ENCODE assay signal across 22 cellular contexts in genomic region chr1:205476648-205477047, GRCh38. TPM values are rescaled to one million over a fixed set of nuclear protein-coding genes. Genes with fewer than 3 reads are reported as not detected.
DNase-seq lines count a peak whose midpoint lies in the region; ATAC-seq, FAIRE-seq and TF ChIP-seq lines count a peak whose summit lies in the region.
"Had no signal": no experiment of that assay in that cellular context is flagged by ENCODE, and none has a peak within 500 bp of the region (broad histone marks: within the 10 kb centered on the region; RNA-seq: fewer than 3 reads in every experiment).

No MANE protein-coding gene starts in this region.

- H3K27me3 Mint-ChIP-seq in H9 (ENCODE audit: low read depth) (peaks cover 56% of the 10 kb centered on the region), astrocyte (ENCODE audit: low read depth, unreplicated experiment) (peaks cover 48% of the 10 kb centered on the region), nephron progenitor cell (ENCODE audit: low read depth, poor library complexity) (peaks cover 35% of the 10 kb centered on the region)

- H3K27ac ChIP-seq in A549 (no peak overlapping the region; a peak in 2 of 6 replicates), H9 (ENCODE audit: insufficient read length, low read depth, low read length) (no peak overlapping the region), astrocyte (ENCODE audit: low read depth, low read length) (no peak overlapping the region), mesendoderm (ENCODE audit: low read depth, low read length) (no peak overlapping the region), kidney (ENCODE audit: low read depth in 2 of 2, low read length in 2 of 2) (no peak overlapping the region)

- TF ChIP-seq RAD21 in A549 (conservative IDR thresholded peaks at IDR 0.05 in 1 of 2, IDR thresholded peaks at IDR 0.05 in 1 of 2), result no peak

- no peak overlapping the region for H2BK5ac ChIP-seq in H9 (ENCODE audit: insufficient read length, low read length)
- H2BK5ac ChIP-seq in mesendoderm (ENCODE audit: low read length), result no peak overlapping the region

- H3K4me3 Mint-ChIP-seq in H9, result 0 out of 5 replicates have a peak overlapping the region, but pooled peaks of 1 of the 2 experiments have one; percentile 0
- H3K4me3 Mint-ChIP-seq in astrocyte (ENCODE audit: unreplicated experiment), result no peak overlapping the region
- H3K4me3 Mint-ChIP-seq in nephron progenitor cell, result no peak overlapping the region
- H3K4me3 Mint-ChIP-seq: GM23338 had no signal

- H3K4me1 Mint-ChIP-seq in H9 (peaks cover 45 to 48% of the 10 kb centered on the region in 2 experiments), astrocyte (ENCODE audit: low read depth, unreplicated experiment) (no peaks in the 10 kb centered on the region), nephron progenitor cell (peaks cover 49% of the 10 kb centered on the region)

- no peak overlapping the region for H4K91ac ChIP-seq in H9 (ENCODE audit: insufficient read length, low read depth, low read length)

- no peak overlapping the region for H2BK15ac ChIP-seq in H9 (ENCODE audit: low read depth, low read length)
- no peak overlapping the region for H2BK15ac ChIP-seq in mesendoderm (replicated peaks; ENCODE audit: low read depth)

- FAIRE-seq in A549 (lab: Jason Lieb, UNC), result peak; percentile 7
- peak; percentile 29 for FAIRE-seq in astrocyte (lab: Jason Lieb, UNC)
- no peak for FAIRE-seq in kidney (lab: Jason Lieb, UNC)

- H3K23me2 ChIP-seq in H9 (ENCODE audit: insufficient read length, low read depth, low read length, poor library complexity, severe bottlenecking), result no peaks in the 10 kb centered on the region

- H3K36me3 Mint-ChIP-seq in H9 (ENCODE audit: insufficient read depth in 1 of 3, low read depth in 3 of 3) (peaks cover 0 to 11% (median 5%) of the 10 kb centered on the region in 3 experiments; a peak in 3 of 7 replicates), astrocyte (ENCODE audit: low read depth, unreplicated experiment) (no peaks in the 10 kb centered on the region), nephron progenitor cell (ENCODE audit: low read depth) (no peaks in the 10 kb centered on the region)

- no peaks in the 10 kb centered on the region for H3K79me1 ChIP-seq in H9 (ENCODE audit: insufficient read depth, low read depth, low read length, poor library complexity, severe bottlenecking)
- H3K79me1 ChIP-seq in mesendoderm (ENCODE audit: low read length), result no peaks in the 10 kb centered on the region

- H3K4me1 ChIP-seq in A549, result peaks cover 17% of the 10 kb centered on the region
- H3K4me1 ChIP-seq in H9 (ENCODE audit: insufficient read depth, low read length), result no peaks in the 10 kb centered on the region
- H3K4me1 ChIP-seq in astrocyte (ENCODE audit: insufficient read depth, low read length), result peaks cover 11% of the 10 kb centered on the region
- H3K4me1 ChIP-seq in mesendoderm (ENCODE audit: control insufficient read depth, low read depth, low read length), result peaks cover 2% of the 10 kb centered on the region
- H3K4me1 ChIP-seq in kidney (ENCODE audit: control insufficient read depth in 1 of 2, insufficient read depth in 1 of 2, low read depth in 1 of 2, low read length in 2 of 2), result peaks cover 0 to 3% of the 10 kb centered on the region in 2 donors

- H3K23ac ChIP-seq in H9 (ENCODE audit: insufficient read length, low read depth, low read length) (no peak overlapping the region), mesendoderm (ENCODE audit: low read length) (no peak overlapping the region)

- H2AK5ac ChIP-seq in H9 (ENCODE audit: insufficient read length, low read length), result no peak overlapping the region
- peak overlapping the region; percentile 41 for H2AK5ac ChIP-seq in mesendoderm (ENCODE audit: low read length)

- ATAC-seq in A549, result no peak

- H3K14ac ChIP-seq in H9 (ENCODE audit: insufficient read depth, low read length), result no peak overlapping the region

- H4K8ac ChIP-seq in H9 (replicated peaks; ENCODE audit: insufficient read length, low read depth, low read length) (peak overlapping the region; percentile 46), mesendoderm (ENCODE audit: low read depth, low read length) (no peak overlapping the region)

- POLR2A ChIA-PET in A549 (lab: Yijun Ruan, JAX), result no interaction called here

- no peak overlapping the region for H3K18ac ChIP-seq in H9 (ENCODE audit: insufficient read length, low read depth, low read length)
- no peak overlapping the region for H3K18ac ChIP-seq in mesendoderm (ENCODE audit: low read length)

- H4K5ac ChIP-seq in H9 (ENCODE audit: insufficient read length, low read depth, low read length) (no peak overlapping the region), mesendoderm (ENCODE audit: low read length) (no peak overlapping the region)

- no peak overlapping the region for H2BK12ac ChIP-seq in H9 (ENCODE audit: insufficient read length, low read depth, low read length)

- H3K4me3 ChIP-seq in A549 (no peak overlapping the region), astrocyte (ENCODE audit: insufficient read depth, low read depth, low read length) (no peak overlapping the region), mesendoderm (ENCODE audit: low read length) (no peak overlapping the region), kidney (ENCODE audit: low read length in 2 of 2) (no peak overlapping the region)
- H3K4me3 ChIP-seq: GM23338 had no signal

- H3K4me2 ChIP-seq in A549, result no peak overlapping the region
- no peak overlapping the region for H3K4me2 ChIP-seq in H9 (ENCODE audit: insufficient read depth, insufficient read length, low read length)
- H3K4me2 ChIP-seq in astrocyte (ENCODE audit: low read length), result no peak overlapping the region
- H3K4me2 ChIP-seq in mesendoderm (ENCODE audit: low read length), result no peak overlapping the region

- WGBS in A549 (ENCODE audit: missing lambda C conversion rate), result 90% methylated on average over 4 of the region's 4 CpGs
- no CpG with 5 or more reads among the region's 4 CpGs for WGBS in H9 (ENCODE audit: extremely low coverage, insufficient read length, low lambda C conversion rate)
- WGBS in mesendoderm (ENCODE audit: extremely low coverage, insufficient coverage, low lambda C conversion rate), result 100% methylated on average over 1 of the region's 4 CpGs

- H4K20me1 ChIP-seq in H9 (ENCODE audit: control insufficient read depth, insufficient read depth, insufficient read length), result peaks cover 2% of the 10 kb centered on the region
- H4K20me1 ChIP-seq in astrocyte (ENCODE audit: insufficient read depth, low read length), result no peaks in the 10 kb centered on the region

- H3K36me3 ChIP-seq in astrocyte (ENCODE audit: insufficient read depth, low read length), result no peaks in the 10 kb centered on the region
- H3K36me3 ChIP-seq in mesendoderm (ENCODE audit: control insufficient read depth, insufficient read depth, low read length), result no peaks in the 10 kb centered on the region
- H3K36me3 ChIP-seq in kidney (ENCODE audit: control insufficient read depth in 1 of 2, insufficient read depth in 2 of 2, low read length in 2 of 2), result no peaks in the 10 kb centered on the region

- no peak for DNase-seq in A549 (ENCODE audit: low read depth in 1 of 2, low spot score in 1 of 2)
- DNase-seq in H9, result no peak
- no peak for DNase-seq in astrocyte (ENCODE audit: low read depth)
- DNase-seq in mesendoderm, result no peak
- DNase-seq in DMS79 treated with DMSO at 0.1 percent for 48 hours (lab: John Stamatoyannopoulos, UW), result no peak
- DNase-seq in kidney, result no peak
- DNase-seq in nephron progenitor cell, result no peak
- DNase-seq: 8988T, AML-193, C1 segment of cervical spinal cord, DMS53, EL, GF-D8, KG1, NCI-H1092, NCI-H1436, NCI-H1930, NCI-H2227 treated with DMSO at 0.1 percent for 48 hours, NCI-H510A, NCI-H748 treated with DMSO at 0.1 percent for 48 hours had no signal

- H2BK120ac ChIP-seq in H9 (ENCODE audit: low read depth, low read length, poor library complexity, severe bottlenecking), result no peak overlapping the region
- no peak overlapping the region for H2BK120ac ChIP-seq in mesendoderm (ENCODE audit: low read depth, low read length)

- no peak overlapping the region for H3K4ac ChIP-seq in H9 (ENCODE audit: low read depth, low read length)
- H3K4ac ChIP-seq in mesendoderm (ENCODE audit: low read depth, low read length), result no peak overlapping the region

- H3K79me2 ChIP-seq in H9 (ENCODE audit: insufficient read depth, low read length), result no peaks in the 10 kb centered on the region
- H3K79me2 ChIP-seq in astrocyte (ENCODE audit: insufficient read depth, low read length), result no peaks in the 10 kb centered on the region
- H3K79me2 ChIP-seq in mesendoderm (ENCODE audit: control insufficient read depth, insufficient read depth, low read length), result no peaks in the 10 kb centered on the region

- H3K27me3 ChIP-seq in H9 (ENCODE audit: insufficient read depth, low read length) (no peaks in the 10 kb centered on the region; the same call in 1 of the 2 replicates), astrocyte (ENCODE audit: insufficient read depth, low read length) (peaks cover 20% of the 10 kb centered on the region), mesendoderm (ENCODE audit: insufficient read depth, low read length, poor library complexity) (no peaks in the 10 kb centered on the region)

- H3K9ac ChIP-seq in H9 (ENCODE audit: extremely low read depth, insufficient read length, low read length) (no peak overlapping the region), astrocyte (ENCODE audit: low read length) (no peak overlapping the region), mesendoderm (ENCODE audit: low read length) (no peak overlapping the region), kidney (ENCODE audit: low read length in 2 of 2) (no peak overlapping the region)

- no peak overlapping the region for H3T11ph ChIP-seq in H9 (ENCODE audit: low read length)

- no peak for TF ChIP-seq EP300 in A549 (IDR thresholded peaks at IDR 0.05)

- H3K9me3 ChIP-seq in A549 (peaks cover 22% of the 10 kb centered on the region), H9 (ENCODE audit: control insufficient read depth, low read depth, low read length) (no peaks in the 10 kb centered on the region), astrocyte (ENCODE audit: insufficient read depth, low read depth, low read length) (peaks cover 4% of the 10 kb centered on the region), kidney (ENCODE audit: control insufficient read depth in 1 of 2, low read length in 2 of 2) (no peaks in the 10 kb centered on the region)

- intact Hi-C loops in kidney (cut with DNase I), result no loop called here

- H2BK20ac ChIP-seq in H9 (ENCODE audit: low read depth, low read length, poor library complexity, severe bottlenecking), result no peak overlapping the region

- H3K9me3 Mint-ChIP-seq in H9, result peaks cover 11 to 14% of the 10 kb centered on the region in 2 experiments
- H3K9me3 Mint-ChIP-seq in astrocyte (ENCODE audit: unreplicated experiment), result peaks cover 8% of the 10 kb centered on the region
- H3K9me3 Mint-ChIP-seq in nephron progenitor cell, result peaks cover 15% of the 10 kb centered on the region

- H3K27ac Mint-ChIP-seq in H9 (no peak overlapping the region), astrocyte (ENCODE audit: unreplicated experiment) (no peak overlapping the region), nephron progenitor cell (no peak overlapping the region)
- H3K27ac Mint-ChIP-seq: GM23338 had no signal

- CTCF ChIA-PET in A549 (lab: Yijun Ruan, JAX), result interaction anchor here (1.3 to 11.9 kb wide), 3 partner anchors 10 to 203 kb away, joined by 4 to 158 read pairs (median 8); no protein-coding TSS in a partner anchor

- H2AFZ ChIP-seq in H9 (ENCODE audit: low read length) (no peak overlapping the region), astrocyte (ENCODE audit: low read depth, low read length) (no peak overlapping the region)

- TF ChIP-seq CTCF in A549 (IDR thresholded peaks at IDR 0.05) (no peak), H9 (conservative IDR thresholded peaks at IDR 0.05) (no peak), astrocyte (IDR thresholded peaks at IDR 0.05; ENCODE audit: insufficient read depth, low read depth, low read length) (no peak), kidney (IDR thresholded peaks at IDR 0.05; ENCODE audit: borderline replicate concordance, extremely low read depth, insufficient read depth) (no peak), nephron progenitor cell (IDR thresholded peaks at IDR 0.05) (no peak)

- no peak overlapping the region for H3K56ac ChIP-seq in H9 (ENCODE audit: insufficient read length, low read depth, low read length)
- no peak overlapping the region for H3K56ac ChIP-seq in mesendoderm (ENCODE audit: low read length)

- no peak for TF ChIP-seq POLR2A in A549 (IDR thresholded peaks at IDR 0.05; ENCODE audit: low read length)

RNA-seq across cellular contexts. Expression of gene BLACAT1, which starts 20.8 kb away (rescaled TPM):
- polyA plus RNA-seq in A549 (2011; rRNA removed) (0.09 and 0.16 TPM in 2 replicates), A549 (2017; fragmentation: RNase III; extraction: RNeasy Plus Mini Kit Qiagen cat#74134 plus additional on column Dnase treatment) (0.04 TPM in 1 of 3 replicates, not detected in the others), kidney (ENCODE audit: insufficient read depth, low read depth, low replicate concordance) (0.37 TPM)
- 0.01 TPM in 1 of 2 replicates, not detected in the other for polyA plus RNA-seq in A549 (2012; cell fraction: cytosol; rRNA removed)
- polyA plus RNA-seq in A549 (2012; cell fraction: nucleus; rRNA removed), result not detected in 2 replicates
- 0.34 and 0.66 TPM in 2 replicates for polyA minus RNA-seq in A549 (2011; rRNA and poly(A)+ RNA removed)
- total RNA-seq in H9 (2021) (3.8 and 4.0 TPM in 2 replicates), astrocyte (2.2 and 2.3 TPM in 2 replicates), kidney (4.3 TPM)
- 2.8 TPM for polyA plus RNA-seq in mesendoderm (2013, experiment 1 of 2)
- polyA plus RNA-seq in mesendoderm (2013, experiment 2 of 2), result 2.7 TPM

RNA-seq across cellular contexts. Expression of gene CDK18, which starts 27.8 kb away (rescaled TPM):
- polyA plus RNA-seq in A549 (2011; rRNA removed) (0.75 and 1.3 TPM in 2 replicates), A549 (2017; fragmentation: RNase III; extraction: RNeasy Plus Mini Kit Qiagen cat#74134 plus additional on column Dnase treatment) (1.4 to 2.3 TPM (median 2.0 TPM) in 3 replicates), kidney (ENCODE audit: insufficient read depth, low read depth, low replicate concordance) (36.3 TPM)
- 0.85 and 0.95 TPM in 2 replicates for polyA plus RNA-seq in A549 (2012; cell fraction: cytosol; rRNA removed)
- 2.6 and 2.7 TPM in 2 replicates for polyA plus RNA-seq in A549 (2012; cell fraction: nucleus; rRNA removed)
- polyA minus RNA-seq in A549 (2011; rRNA and poly(A)+ RNA removed), result 2.0 and 3.3 TPM in 2 replicates
- total RNA-seq in H9 (2021) (34.6 and 38.5 TPM in 2 replicates), astrocyte (15.7 and 17.8 TPM in 2 replicates), kidney (25.7 TPM)
- polyA plus RNA-seq in mesendoderm (2013, experiment 1 of 2), result 9.1 TPM
- 8.9 TPM for polyA plus RNA-seq in mesendoderm (2013, experiment 2 of 2)

RNA-seq across cellular contexts. Expression of gene LEMD1, which starts 54.8 kb away (rescaled TPM):
- 0.14 and 0.36 TPM in 2 replicates for polyA plus RNA-seq in A549 (2011; rRNA removed)
- not detected in 2 replicates for polyA plus RNA-seq in A549 (2012; cell fraction: cytosol; rRNA removed)
- polyA plus RNA-seq in A549 (2012; cell fraction: nucleus; rRNA removed), result not detected in 2 replicates
- 0.18 to 0.26 TPM in 2 of 3 replicates, not detected in the other for polyA plus RNA-seq in A549 (2017; fragmentation: RNase III; extraction: RNeasy Plus Mini Kit Qiagen cat#74134 plus additional on column Dnase treatment)
- not detected in 2 replicates for polyA minus RNA-seq in A549 (2011; rRNA and poly(A)+ RNA removed)
- 11.8 and 11.9 TPM in 2 replicates for total RNA-seq in H9 (2021)
- 2.5 and 3.1 TPM in 2 replicates for total RNA-seq in astrocyte
- polyA plus RNA-seq in mesendoderm (2013, experiment 1 of 2), result 4.3 TPM
- 4.4 TPM for polyA plus RNA-seq in mesendoderm (2013, experiment 2 of 2)
- 6.5 TPM for total RNA-seq in kidney
- not detected for polyA plus RNA-seq in kidney (ENCODE audit: insufficient read depth, low read depth, low replicate concordance)
- polyA plus RNA-seq: AG04450 had no signal
